ENCODE assay signal across 10 cellular contexts in genomic region chr4:163330828-163331628, GRCh38. TPM values are rescaled to one million over a fixed set of nuclear protein-coding genes. Genes with fewer than 3 reads are reported as not detected.
DNase-seq lines count a peak whose midpoint lies in the region; ATAC-seq and TF ChIP-seq lines count a peak whose summit lies in the region.
"Had no signal": no experiment of that assay in that cellular context is flagged by ENCODE, and none has a peak within 500 bp of the region (broad histone marks: within the 10 kb centered on the region; RNA-seq: fewer than 3 reads in every experiment).

No MANE protein-coding gene starts in this region.

- H3K9me3 ChIP-seq in endodermal cell (ENCODE audit: control insufficient read depth, low read length) (no peaks in the 10 kb centered on the region), tibial artery (no peaks in the 10 kb centered on the region)
- no peaks in the 10 kb centered on the region for H3K9me3 ChIP-seq in naive thymus-derived CD4-positive, alpha-beta T cell (ENCODE audit: control insufficient read depth in 2 of 3, low read length in 3 of 3)
- H3K9me3 ChIP-seq: SJSA1 had no signal

- no peak for ATAC-seq in naive thymus-derived CD4-positive, alpha-beta T cell
- ATAC-seq in GM18861 (IDR thresholded peaks at IDR 0.05; ENCODE audit: unreplicated experiment) (no peak), GM18505 (IDR thresholded peaks at IDR 0.05; ENCODE audit: unreplicated experiment) (no peak), GM19397 (IDR thresholded peaks at IDR 0.05; ENCODE audit: unreplicated experiment) (no peak)

- H3K4me3 ChIP-seq in endodermal cell (ENCODE audit: low read length) (peak overlapping the region; percentile 98), tibial artery (peak overlapping the region; percentile 84 to 90)
- no peak overlapping the region for H3K4me3 ChIP-seq in naive thymus-derived CD4-positive, alpha-beta T cell (ENCODE audit: low read length)
- H3K4me3 ChIP-seq: SJSA1 had no signal

- H3K27me3 ChIP-seq in endodermal cell (ENCODE audit: control insufficient read depth, insufficient read depth, low read length, poor library complexity, severe bottlenecking) (peaks cover 15% of the 10 kb centered on the region), tibial artery (no peaks in the 10 kb centered on the region)
- peaks cover 0 to 5% of the 10 kb centered on the region in 2 donors for H3K27me3 ChIP-seq in naive thymus-derived CD4-positive, alpha-beta T cell (ENCODE audit: control insufficient read depth in 2 of 2, insufficient read depth in 2 of 2, low read length in 2 of 2)

- no peaks in the 10 kb centered on the region for H3K9me3 Mint-ChIP-seq in T-helper 2 cell treated with Interferon-gamma antibody and Interleukin-4, amounts not matched to agents 5 μg/mL and 100 μg/mL, for 36 hours
- H3K9me3 Mint-ChIP-seq in endodermal cell, result no peaks in the 10 kb centered on the region
- H3K9me3 Mint-ChIP-seq in naive thymus-derived CD4-positive, alpha-beta T cell, result peaks cover 0 to 2% (median 0%) of the 10 kb centered on the region in 11 donors

- TF ChIP-seq POLR2A in GM18505 (IDR thresholded peaks at IDR 0.05; ENCODE audit: borderline replicate concordance, extremely low read depth, insufficient read depth, insufficient read length), result no peak

- TF ChIP-seq CTCF in endodermal cell (conservative IDR thresholded peaks at IDR 0.05) (no peak), tibial artery (IDR thresholded peaks at IDR 0.05) (no peak)

- no peak overlapping the region for H3K27ac ChIP-seq in endodermal cell (ENCODE audit: low read depth, low read length)
- H3K27ac ChIP-seq in naive thymus-derived CD4-positive, alpha-beta T cell (ENCODE audit: low read depth, low read length), result no peak overlapping the region
- peak overlapping the region; percentile 84 to 87 for H3K27ac ChIP-seq in tibial artery
- H3K27ac ChIP-seq: SJSA1 had no signal

- CTCF ChIA-PET in naive thymus-derived CD4-positive, alpha-beta T cell (lab: Charles Lee), result interaction anchor here (0.6 kb wide), 1 partner anchor 221 kb away, joined by 3 read pairs; no protein-coding TSS in a partner anchor

- H3K4me1 ChIP-seq in endodermal cell (ENCODE audit: control insufficient read depth, insufficient read depth, low read length), result no peaks in the 10 kb centered on the region
- peaks cover 5 to 6% of the 10 kb centered on the region in 2 donors for H3K4me1 ChIP-seq in naive thymus-derived CD4-positive, alpha-beta T cell (ENCODE audit: control insufficient read depth in 2 of 2, insufficient read depth in 2 of 2, low read length in 2 of 2)
- peaks cover 0 to 44% (median 2%) of the 10 kb centered on the region in 4 donors for H3K4me1 ChIP-seq in tibial artery

- peaks cover 51% of the 10 kb centered on the region for H3K27me3 Mint-ChIP-seq in T-helper 2 cell treated with Interferon-gamma antibody and Interleukin-4, amounts not matched to agents 5 μg/mL and 100 μg/mL, for 36 hours (ENCODE audit: low read depth)
- peaks cover 19% of the 10 kb centered on the region for H3K27me3 Mint-ChIP-seq in endodermal cell (ENCODE audit: insufficient read depth)
- peaks cover 56 to 68% (median 60%) of the 10 kb centered on the region in 5 donors for H3K27me3 Mint-ChIP-seq in naive thymus-derived CD4-positive, alpha-beta T cell

- 87 to 93% methylated on average over 6 to 16 of the region's 16 CpGs for WGBS in endodermal cell (ENCODE audit: insufficient coverage in 1 of 2, insufficient read length in 1 of 2), 2 experiments

- intact Hi-C loops in naive thymus-derived CD4-positive, alpha-beta T cell (cut with micrococcal nuclease), result loop anchor here (5.0 to 10.0 kb wide), 2 partner anchors 214 to 224 kb away; no protein-coding TSS in a partner anchor
- intact Hi-C loops in tibial artery (cut with DNase I; ENCODE audit: low total_unique reads), result loop anchor here (10.0 kb wide), 3 partner anchors 166 to 286 kb away; partner anchors contain the start of gene NAF1

- no peak overlapping the region for H3K9ac ChIP-seq in endodermal cell (ENCODE audit: extremely low read depth, low read length, poor library complexity, severe bottlenecking)

- POLR2A ChIA-PET in naive thymus-derived CD4-positive, alpha-beta T cell (lab: Charles Lee), result no interaction called here

- no peaks in the 10 kb centered on the region for H3K36me3 Mint-ChIP-seq in T-helper 2 cell treated with Interferon-gamma antibody and Interleukin-4, amounts not matched to agents 5 μg/mL and 100 μg/mL, for 36 hours (ENCODE audit: low read depth)
- peaks cover 1% of the 10 kb centered on the region for H3K36me3 Mint-ChIP-seq in endodermal cell (ENCODE audit: low read depth)
- peaks cover 0 to 4% (median 0%) of the 10 kb centered on the region in 5 donors for H3K36me3 Mint-ChIP-seq in naive thymus-derived CD4-positive, alpha-beta T cell

- no peak for DNase-seq in T-helper 2 cell treated with Interferon-gamma antibody and Interleukin-4, amounts not matched to agents 5 μg/mL and 100 μg/mL, for 36 hours (ENCODE audit: low spot score)
- no peak for DNase-seq in T-helper 2 cell
- no peak for DNase-seq in endodermal cell
- DNase-seq in naive thymus-derived CD4-positive, alpha-beta T cell, result no peak
- peak in 1 of 2 donors; percentile 64 for DNase-seq in tibial artery
- DNase-seq: NCI-H1930 had no signal

- no peak overlapping the region for H3K27ac Mint-ChIP-seq in T-helper 2 cell treated with Interferon-gamma antibody and Interleukin-4, amounts not matched to agents 5 μg/mL and 100 μg/mL, for 36 hours
- no peak overlapping the region for H3K27ac Mint-ChIP-seq in endodermal cell
- H3K27ac Mint-ChIP-seq in naive thymus-derived CD4-positive, alpha-beta T cell, result no peak overlapping the region

- peak overlapping the region; percentile 11 for H3K4me3 Mint-ChIP-seq in T-helper 2 cell treated with Interferon-gamma antibody and Interleukin-4, amounts not matched to agents 5 μg/mL and 100 μg/mL, for 36 hours
- H3K4me3 Mint-ChIP-seq in endodermal cell, result peak overlapping the region; percentile 84
- H3K4me3 Mint-ChIP-seq in naive thymus-derived CD4-positive, alpha-beta T cell, result peak overlapping the region in 9 of 10 donors; percentile 1 to 68 (median 19)

- H3K4me1 Mint-ChIP-seq in T-helper 2 cell treated with Interferon-gamma antibody and Interleukin-4, amounts not matched to agents 5 μg/mL and 100 μg/mL, for 36 hours (ENCODE audit: low read depth), result peaks cover 9% of the 10 kb centered on the region
- H3K4me1 Mint-ChIP-seq in endodermal cell, result peaks cover 3% of the 10 kb centered on the region
- peaks cover 5 to 18% (median 16%) of the 10 kb centered on the region in 7 donors for H3K4me1 Mint-ChIP-seq in naive thymus-derived CD4-positive, alpha-beta T cell

- no peaks in the 10 kb centered on the region for H3K36me3 ChIP-seq in endodermal cell (ENCODE audit: control insufficient read depth, insufficient read depth, low read length)
- H3K36me3 ChIP-seq in naive thymus-derived CD4-positive, alpha-beta T cell (ENCODE audit: control insufficient read depth in 2 of 3, insufficient read depth in 3 of 3, low read length in 3 of 3), result no peaks in the 10 kb centered on the region
- peaks cover 0 to 4% (median 4%) of the 10 kb centered on the region in 3 donors for H3K36me3 ChIP-seq in tibial artery
- H3K36me3 ChIP-seq: SJSA1 had no signal

RNA-seq across cellular contexts. Expression of gene NPY1R, which starts 1.4 kb away (rescaled TPM):
- total RNA-seq in endodermal cell, result 10 to 100 TPM; 11.4 to 11.8 TPM
- 3.9 TPM for polyA plus RNA-seq in endodermal cell (2013, experiment 1 of 2)
- 3.0 TPM for polyA plus RNA-seq in endodermal cell (2013, experiment 2 of 2)
- not detected for total RNA-seq in naive thymus-derived CD4-positive, alpha-beta T cell
- not detected for polyA plus RNA-seq in naive thymus-derived CD4-positive, alpha-beta T cell
- total RNA-seq: SJSA1 had no signal

RNA-seq across cellular contexts. Expression of gene NPY5R, which starts 12.7 kb away (rescaled TPM):
- 1 to 10 TPM; 4.4 to 5.1 TPM for total RNA-seq in endodermal cell
- polyA plus RNA-seq in endodermal cell (2013, experiment 1 of 2), result 0.71 TPM
- 0.54 TPM for polyA plus RNA-seq in endodermal cell (2013, experiment 2 of 2)
- total RNA-seq in naive thymus-derived CD4-positive, alpha-beta T cell, result not detected
- not detected for polyA plus RNA-seq in naive thymus-derived CD4-positive, alpha-beta T cell
- total RNA-seq: SJSA1 had no signal

Comparison
In these comparisons a context has a peak if more than half of its experiments do, and no peak if none do; other contexts are left out.
1. H3K4me3 Mint-ChIP-seq: peak in every context shown above with its lines; median percentile 84 in endodermal cell; 19 in naive thymus-derived CD4-positive, alpha-beta T cell; 11 in T-helper 2 cell treated with Interferon-gamma antibody and Interleukin-4, amounts not matched to agents 5 μg/mL and 100 μg/mL, for 36 hours.
2. H3K27ac ChIP-seq: peak in tibial artery (2 of 2); none in endodermal cell (single experiment) and naive thymus-derived CD4-positive, alpha-beta T cell (single experiment).
3. RNA of gene NPY1R, which starts 1.4 kb away (total RNA-seq): 11.4 to 11.8 TPM in endodermal cell; not detected in naive thymus-derived CD4-positive, alpha-beta T cell; every median in the first group is over 10 times any median in the second.
4. RNA of gene NPY5R, which starts 12.7 kb away (total RNA-seq): 4.4 to 5.1 TPM in endodermal cell; not detected in naive thymus-derived CD4-positive, alpha-beta T cell; every median in the first group is over 4 times any median in the second.